ENCODE assay signal across 9 cellular contexts in genomic region chr17:7922499-7923289, GRCh38. TPM values are rescaled to one million over a fixed set of nuclear protein-coding genes. Genes with fewer than 3 reads are reported as not detected.
DNase-seq lines count a peak whose midpoint lies in the region; ATAC-seq and TF ChIP-seq lines count a peak whose summit lies in the region.
"Had no signal": no experiment of that assay in that cellular context is flagged by ENCODE, and none has a peak within 500 bp of the region (broad histone marks: within the 10 kb centered on the region; RNA-seq: fewer than 3 reads in every experiment).

No MANE protein-coding gene starts in this region.

- no peaks in the 10 kb centered on the region for H3K27me3 Mint-ChIP-seq in activated B cell treated with CpG ODN at 0.5 μM for 24 hours

- H3K4me1 Mint-ChIP-seq in activated B cell treated with CpG ODN at 0.5 μM for 24 hours: peaks cover 19% of the 10 kb centered on the region

- H3K4me1 ChIP-seq in mammary epithelial cell (ENCODE audit: insufficient read depth, low read length): peaks cover 9% of the 10 kb centered on the region

- H4K20me1 ChIP-seq in mammary epithelial cell (ENCODE audit: insufficient read depth, low read length): no peaks in the 10 kb centered on the region

- POLR2A ChIA-PET in activated B cell treated with CpG ODN at 0.5 μM for 24 hours (lab: Charles Lee): interaction anchor here (0.5 to 1.3 kb wide), 2 partner anchors 10 to 708 kb away, joined by 3 to 5 read pairs; partner anchors contain the start of genes CNTROB and MYH10

- H3K36me3 ChIP-seq in mammary epithelial cell (ENCODE audit: insufficient read depth, low read length): no peaks in the 10 kb centered on the region

- H3K27ac Mint-ChIP-seq in activated B cell treated with CpG ODN at 0.5 μM for 24 hours: peak overlapping the region; percentile 80

- no peaks in the 10 kb centered on the region for H3K27me3 ChIP-seq in mammary epithelial cell (ENCODE audit: insufficient read depth, low read length)

- H2AFZ ChIP-seq in mammary epithelial cell (ENCODE audit: low read depth, low read length): peak overlapping the region; percentile 82

- H3K4me3 ChIP-seq in mammary epithelial cell (replicated peaks in 1 of 3; ENCODE audit: insufficient read depth in 1 of 3, low read depth in 2 of 3, low read length in 3 of 3): peak overlapping the region in 2 of 3 experiments; percentile 21 to 35
- H3K4me3 ChIP-seq in skin epidermis: peak overlapping the region; percentile 25 to 49 (median 33)

- CTCF ChIA-PET in activated B cell treated with CpG ODN at 0.5 μM for 24 hours (lab: Charles Lee): interaction anchor here (1.9 kb wide), 1 partner anchor 67 kb away, joined by 9 read pairs; no protein-coding TSS in a partner anchor
- CTCF ChIA-PET in mammary epithelial cell (lab: Charles Lee; ENCODE audit: low non-redundant PET): no interaction called here

- WGBS in mammary epithelial cell (ENCODE audit: low coverage, missing lambda C conversion rate): 22% methylated on average over 25 of the region's 42 CpGs

- no peaks in the 10 kb centered on the region for H3K9me3 Mint-ChIP-seq in activated B cell treated with CpG ODN at 0.5 μM for 24 hours

- no peak overlapping the region for H3K9ac ChIP-seq in mammary epithelial cell (ENCODE audit: insufficient read depth, low read length)

- dilution Hi-C loops in mammary epithelial cell (cut with HindIII; ENCODE audit: low sequenced_read_pairs): no loop called here

- H3K4me2 ChIP-seq in mammary epithelial cell (ENCODE audit: insufficient read depth, low read depth, low read length): peak overlapping the region; percentile 76

- in situ Hi-C loops in mammary epithelial cell (cut with MboI; ENCODE audit: low sequenced_read_pairs in 2 of 2): loop anchor here in 1 of 2 donors (10.0 kb wide), 1 partner anchor 122 kb away; no protein-coding TSS in a partner anchor

- H3K36me3 Mint-ChIP-seq in activated B cell treated with CpG ODN at 0.5 μM for 24 hours (ENCODE audit: low read depth): no peaks in the 10 kb centered on the region

- BruUV-seq in mammary epithelial cell (replicated peaks; lab: Mats Ljungman, UMichigan): no TSS peak

- H3K79me2 ChIP-seq in mammary epithelial cell (ENCODE audit: insufficient read depth, low read length): no peaks in the 10 kb centered on the region

- ATAC-seq in GM18498 (IDR thresholded peaks at IDR 0.05; ENCODE audit: unreplicated experiment): peak; percentile 51
- peak; percentile 98 for ATAC-seq in activated B cell treated with CpG ODN at 0.5 μM for 24 hours (ENCODE audit: low read depth)
- no peak for ATAC-seq in GM21529 (IDR thresholded peaks at IDR 0.05; ENCODE audit: unreplicated experiment)

- no peak for TF ChIP-seq CTCF in activated B cell treated with CpG ODN at 0.5 μM for 24 hours (IDR thresholded peaks at IDR 0.05)
- no peak for TF ChIP-seq CTCF in mammary epithelial cell (conservative IDR thresholded peaks at IDR 0.05 in 1 of 2, IDR thresholded peaks at IDR 0.05 in 1 of 2; ENCODE audit: extremely low read depth in 1 of 2, insufficient read depth in 1 of 2, low read depth in 1 of 2, low read length in 2 of 2)

- peak overlapping the region; percentile 82 for H3K4me3 Mint-ChIP-seq in activated B cell treated with CpG ODN at 0.5 μM for 24 hours

- DNase-seq in activated B cell treated with CpG ODN at 0.5 μM for 24 hours (peak; percentile 71), mammary epithelial cell (no peak), iPS-NIHi7 (ENCODE audit: extremely low spot score) (peak; percentile 78), OCI-M2 (lab: John Stamatoyannopoulos, UW; ENCODE audit: unreplicated experiment) (no peak), NCI-H82 treated with DMSO at 0.1 percent for 48 hours (lab: John Stamatoyannopoulos, UW; ENCODE audit: unreplicated experiment) (no peak)

- no peak overlapping the region for H3K27ac ChIP-seq in mammary epithelial cell (ENCODE audit: insufficient read depth, low read depth, low read length)
- peak overlapping the region in 20 of 21 experiments; percentile 23 to 88 (median 75) for H3K27ac ChIP-seq in skin epidermis
- H3K27ac ChIP-seq: epithelial cell of prostate had no signal

- no peaks in the 10 kb centered on the region for H3K9me3 ChIP-seq in mammary epithelial cell (replicated peaks; ENCODE audit: insufficient read depth, low read length)

- intact Hi-C loops in activated B cell treated with CpG ODN at 0.5 μM for 24 hours (cut with micrococcal nuclease): loop anchor here (1.0 kb wide), 3 partner anchors 7 to 12 kb away; partner anchors contain the start of gene CNTROB
- intact Hi-C loops in mammary epithelial cell (cut with micrococcal nuclease): no loop called here

RNA-seq across cellular contexts. Expression of gene RNF227, which starts 6.6 kb away (rescaled TPM):
- total RNA-seq in activated B cell treated with CpG ODN at 0.5 μM for 24 hours (2.5 and 2.8 TPM in 2 replicates), mammary epithelial cell (1 to 10 TPM; 5.2 to 6.4 TPM)
- 5.3 TPM for polyA plus RNA-seq in mammary epithelial cell
- polyA minus RNA-seq in mammary epithelial cell: 4.2 TPM

RNA-seq across cellular contexts. Expression of gene KCNAB3, which starts 7.0 kb away (rescaled TPM):
- total RNA-seq in activated B cell treated with CpG ODN at 0.5 μM for 24 hours: 10.8 and 12.9 TPM in 2 replicates
- total RNA-seq in mammary epithelial cell: 1 to 10 TPM in 1 of 2 donors, under 1 TPM in 1; 0.33 to 1.7 TPM
- polyA plus RNA-seq in mammary epithelial cell: 0.52 TPM
- polyA minus RNA-seq in mammary epithelial cell: not detected

RNA-seq across cellular contexts. Expression of gene TRAPPC1, which starts 9.1 kb away (rescaled TPM):
- 129 and 167 TPM in 2 replicates for total RNA-seq in activated B cell treated with CpG ODN at 0.5 μM for 24 hours
- 100 to 1,000 TPM in 1 of 2 donors, 10 to 100 TPM in 1; 43.3 to 174 TPM for total RNA-seq in mammary epithelial cell
- 339 TPM for polyA plus RNA-seq in mammary epithelial cell
- 323 TPM for polyA minus RNA-seq in mammary epithelial cell

RNA-seq across cellular contexts. Expression of gene CNTROB, which starts 9.3 kb away (rescaled TPM):
- 23.0 and 24.6 TPM in 2 replicates for total RNA-seq in activated B cell treated with CpG ODN at 0.5 μM for 24 hours
- total RNA-seq in mammary epithelial cell: 10 to 100 TPM; 20.3 to 38.4 TPM
- 19.3 TPM for polyA plus RNA-seq in mammary epithelial cell
- polyA minus RNA-seq in mammary epithelial cell: 82.2 TPM

RNA-seq across cellular contexts. Expression of gene CHD3, which starts 34.1 kb away (rescaled TPM):
- total RNA-seq in activated B cell treated with CpG ODN at 0.5 μM for 24 hours (103 and 109 TPM in 2 replicates), mammary epithelial cell (10 to 100 TPM; 28.8 to 87.5 TPM)
- polyA plus RNA-seq in mammary epithelial cell: 22.0 TPM
- 76.1 TPM for polyA minus RNA-seq in mammary epithelial cell

Comparison
In these comparisons a context has a peak if more than half of its experiments do, and no peak if none do; other contexts are left out.
1. DNase-seq: peak in activated B cell treated with CpG ODN at 0.5 μM for 24 hours (single experiment) and iPS-NIHi7 (single experiment); none in mammary epithelial cell (single experiment), OCI-M2 (single experiment) and NCI-H82 treated with DMSO at 0.1 percent for 48 hours (single experiment).